In genomic region chr3:192957441-192957951, GRCh38 we compare ENCODE assay signal across 8 cellular contexts. TPM values are rescaled to one million over a fixed set of nuclear protein-coding genes. Genes with fewer than 3 reads are reported as not detected.
DNase-seq lines count a peak whose midpoint lies in the region; ATAC-seq and TF ChIP-seq lines count a peak whose summit lies in the region.

No MANE protein-coding gene starts in this region.

- H3K4me3 Mint-ChIP-seq in activated T-helper 17 cell treated with anti-CD3 and anti-CD28 coated beads, Interleukin-2, amount 50 U/mL, for 72 hours = peak overlapping the region; percentile 58
- H3K4me3 Mint-ChIP-seq in activated CD8-positive, alpha-beta T cell treated with anti-CD3 and anti-CD28 coated beads, Interleukin-2, amount 10 ng/mL, durations not matched to agents 7 days and 5 days = no peak overlapping the region

- CTCF ChIA-PET in activated CD8-positive, alpha-beta T cell treated with anti-CD3 and anti-CD28 coated beads, Interleukin-2, amount 10 ng/mL, durations not matched to agents 7 days and 5 days (lab: Charles Lee) = no interaction called here

- H3K4me1 Mint-ChIP-seq in activated T-helper 17 cell treated with anti-CD3 and anti-CD28 coated beads, Interleukin-2, amount 50 U/mL, for 72 hours = peaks cover 15% of the 10 kb centered on the region
- no peaks in the 10 kb centered on the region for H3K4me1 Mint-ChIP-seq in activated CD8-positive, alpha-beta T cell treated with anti-CD3 and anti-CD28 coated beads, Interleukin-2, amount 10 ng/mL, durations not matched to agents 7 days and 5 days (ENCODE audit: low read depth)

- TF ChIP-seq POLR2A in transverse colon (IDR thresholded peaks at IDR 0.05) = no peak

- peak; percentile 84 for ATAC-seq in activated T-helper 17 cell treated with anti-CD3 and anti-CD28 coated beads, Interleukin-2, amount 50 U/mL, for 72 hours (replicated peaks)
- ATAC-seq in GM21737 (IDR thresholded peaks at IDR 0.05; ENCODE audit: unreplicated experiment) = no peak
- no peak for ATAC-seq in activated CD8-positive, alpha-beta T cell treated with anti-CD3 and anti-CD28 coated beads, Interleukin-2, amount 10 ng/mL, durations not matched to agents 7 days and 5 days
- ATAC-seq in GM18873 (IDR thresholded peaks at IDR 0.05; ENCODE audit: low FRiP score, unreplicated experiment) = no peak

- 0 to 46% methylated on average over 1 to 5 of the region's 5 CpGs for WGBS in transverse colon (ENCODE audit: low coverage in 1 of 2), 2 donors

- H3K36me3 ChIP-seq in transverse colon = no peaks in the 10 kb centered on the region

- in situ Hi-C loops in transverse colon (cut with MboI; ENCODE audit: low pct_ligation_motif_present in 1 of 4, low pct_unique_long_range_greater_than_20kb in 1 of 4, low sequenced_read_pairs in 3 of 4) = no loop called here

- POLR2A ChIA-PET in activated CD8-positive, alpha-beta T cell treated with anti-CD3 and anti-CD28 coated beads, Interleukin-2, amount 10 ng/mL, durations not matched to agents 7 days and 5 days (lab: Charles Lee) = no interaction called here

- H3K27me3 ChIP-seq in transverse colon = no peaks in the 10 kb centered on the region

- H3K36me3 Mint-ChIP-seq in activated T-helper 17 cell treated with anti-CD3 and anti-CD28 coated beads, Interleukin-2, amount 50 U/mL, for 72 hours (ENCODE audit: low read depth) = no peaks in the 10 kb centered on the region
- no peaks in the 10 kb centered on the region for H3K36me3 Mint-ChIP-seq in activated CD8-positive, alpha-beta T cell treated with anti-CD3 and anti-CD28 coated beads, Interleukin-2, amount 10 ng/mL, durations not matched to agents 7 days and 5 days (ENCODE audit: low read depth)

- intact Hi-C loops in transverse colon (cut with DNase I; ENCODE audit: low total_unique reads) = no loop called here

- H3K27ac Mint-ChIP-seq in activated T-helper 17 cell treated with anti-CD3 and anti-CD28 coated beads, Interleukin-2, amount 50 U/mL, for 72 hours = peak overlapping the region; percentile 88
- H3K27ac Mint-ChIP-seq in activated CD8-positive, alpha-beta T cell treated with anti-CD3 and anti-CD28 coated beads, Interleukin-2, amount 10 ng/mL, durations not matched to agents 7 days and 5 days = no peak overlapping the region

- H3K9me3 Mint-ChIP-seq in activated T-helper 17 cell treated with anti-CD3 and anti-CD28 coated beads, Interleukin-2, amount 50 U/mL, for 72 hours = no peaks in the 10 kb centered on the region
- H3K9me3 Mint-ChIP-seq in activated CD8-positive, alpha-beta T cell treated with anti-CD3 and anti-CD28 coated beads, Interleukin-2, amount 10 ng/mL, durations not matched to agents 7 days and 5 days (ENCODE audit: insufficient read depth) = peaks cover 3% of the 10 kb centered on the region

- DNase-seq in activated naive CD4-positive, alpha-beta T cell treated with Interleukin-2 at 50 U/mL for 16 hours = peak; percentile 10
- no peak for DNase-seq in activated naive CD4-positive, alpha-beta T cell (lab: John Stamatoyannopoulos, UW)
- DNase-seq in hippocampal formation (lab: John Stamatoyannopoulos, UW) (peak; percentile 4 to 15), transverse colon (peak; percentile 11)
- DNase-seq in activated CD8-positive, alpha-beta T cell treated with anti-CD3 and anti-CD28 coated beads, Interleukin-2, amount 10 ng/mL, durations not matched to agents 7 days and 5 days = no peak

- TF ChIP-seq CTCF in transverse colon (IDR thresholded peaks at IDR 0.05) = no peak

- TF ChIP-seq EP300 in transverse colon (IDR thresholded peaks at IDR 0.05; ENCODE audit: low read depth) = no peak

- peak overlapping the region in 1 of 4 donors; percentile 24 for H3K27ac ChIP-seq in transverse colon

- no peaks in the 10 kb centered on the region for H3K27me3 Mint-ChIP-seq in activated T-helper 17 cell treated with anti-CD3 and anti-CD28 coated beads, Interleukin-2, amount 50 U/mL, for 72 hours
- peaks cover 2% of the 10 kb centered on the region for H3K27me3 Mint-ChIP-seq in activated CD8-positive, alpha-beta T cell treated with anti-CD3 and anti-CD28 coated beads, Interleukin-2, amount 10 ng/mL, durations not matched to agents 7 days and 5 days (ENCODE audit: low read depth)

- no peak overlapping the region for H3K4me3 ChIP-seq in transverse colon

- no peaks in the 10 kb centered on the region for H3K9me3 ChIP-seq in transverse colon

- H3K4me1 ChIP-seq in transverse colon = no peaks in the 10 kb centered on the region

RNA-seq across cellular contexts. Expression of gene MB21D2, which starts 39.8 kb away (rescaled TPM):
- total RNA-seq in activated T-helper 17 cell treated with anti-CD3 and anti-CD28 coated beads, Interleukin-2, amount 50 U/mL, for 72 hours = 10 to 100 TPM; 13.4 to 13.9 TPM
- 1 to 10 TPM; 1.5 to 8.4 (median 4.2) TPM for total RNA-seq in transverse colon
- 1 to 10 TPM; 6.5 to 7.2 TPM for total RNA-seq in activated CD8-positive, alpha-beta T cell treated with anti-CD3 and anti-CD28 coated beads, Interleukin-2, amount 10 ng/mL, durations not matched to agents 7 days and 5 days

Comparison
In these comparisons a context has a peak if more than half of its experiments do, and no peak if none do; other contexts are left out.
1. DNase-seq: peak in activated naive CD4-positive, alpha-beta T cell treated with Interleukin-2 at 50 U/mL for 16 hours (single experiment), hippocampal formation (2 of 2) and transverse colon (single experiment); none in activated naive CD4-positive, alpha-beta T cell (0 of 4) and activated CD8-positive, alpha-beta T cell treated with anti-CD3 and anti-CD28 coated beads, Interleukin-2, amount 10 ng/mL, durations not matched to agents 7 days and 5 days (single experiment).